Comparison of ENCODE assay signal across 9 cellular contexts in the genomic region with DNA sequence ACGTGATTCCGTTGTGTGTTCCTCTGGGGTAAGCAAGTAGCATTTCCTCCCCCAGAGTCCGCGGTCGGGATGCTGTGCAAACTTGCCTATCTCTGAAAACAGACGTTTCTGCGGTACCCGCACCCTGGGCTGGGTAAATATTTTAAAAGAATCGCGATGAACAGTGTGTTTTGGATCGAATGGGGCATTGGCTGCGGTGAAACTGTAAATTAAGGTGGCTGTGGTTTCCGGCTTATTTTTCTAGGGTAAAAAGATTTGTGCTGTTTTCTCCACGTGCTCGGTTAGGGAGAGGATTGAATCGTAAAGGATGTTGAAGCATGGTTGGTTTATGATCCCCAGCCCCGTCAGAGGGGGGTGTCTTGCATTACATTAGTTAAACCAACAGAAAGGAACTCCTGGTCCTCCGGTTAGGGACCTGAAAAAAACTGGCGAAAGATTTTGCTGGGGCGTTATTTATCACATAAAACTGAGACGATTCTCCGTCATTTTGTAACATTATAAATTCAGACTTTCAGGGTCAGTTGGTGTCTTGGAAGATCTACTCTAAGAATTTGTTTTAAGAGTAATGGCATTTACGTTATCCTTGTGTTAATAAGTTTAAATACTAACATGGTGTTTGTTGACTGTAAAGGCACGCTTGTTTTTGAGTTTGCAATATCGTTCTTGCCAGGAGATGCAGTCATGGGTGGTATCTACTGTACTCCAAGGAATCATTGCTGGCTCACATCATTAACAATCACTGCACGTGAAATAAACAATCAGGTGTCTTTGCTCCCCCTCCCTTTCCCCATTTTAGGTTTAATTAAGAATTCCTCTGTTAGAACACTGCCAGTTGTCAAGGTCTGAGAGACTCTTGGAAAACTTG. TPM values are rescaled to one million over a fixed set of nuclear protein-coding genes. Genes with fewer than 3 reads are reported as not detected.
DNase-seq lines count a peak whose midpoint lies in the region; TF ChIP-seq lines count a peak whose summit lies in the region.
"Had no signal": no experiment of that assay in that cellular context is flagged by ENCODE, and none has a peak within 500 bp of the region (broad histone marks: within the 10 kb centered on the region; RNA-seq: fewer than 3 reads in every experiment).

No MANE protein-coding gene starts in this region.

- peak overlapping the region; percentile 100 for H3K9ac ChIP-seq in Loucy (ENCODE audit: low read depth, low read length, poor library complexity, severe bottlenecking)
- no peak overlapping the region for H3K9ac ChIP-seq in neural cell (ENCODE audit: low read length)

- peaks cover 13% of the 10 kb centered on the region; the same call in 1 of the 2 replicates for H3K36me3 ChIP-seq in Loucy (ENCODE audit: insufficient read depth, low read length)
- no peaks in the 10 kb centered on the region for H3K36me3 ChIP-seq in neural cell (ENCODE audit: insufficient read depth, low read length)

- H3K4me2 ChIP-seq in Loucy (ENCODE audit: low read depth, low read length, poor library complexity, severe bottlenecking) (peak overlapping the region; percentile 92), neural cell (ENCODE audit: low read length) (no peak overlapping the region)

- TF ChIP-seq CTCF in Loucy (conservative IDR thresholded peaks at IDR 0.05; ENCODE audit: low read length) (no peak; the same call in 1 of the 2 replicates), neural cell (IDR thresholded peaks at IDR 0.05; ENCODE audit: poor library complexity, severe bottlenecking) (no peak)

- H2AFZ ChIP-seq in Loucy (ENCODE audit: low read length): no peak overlapping the region
- H2AFZ ChIP-seq in neural cell (ENCODE audit: low read depth, low read length): no peak overlapping the region

- peak; percentile 26 for DNase-seq in NCI-H345 (lab: John Stamatoyannopoulos, UW)
- no peak for DNase-seq in NCI-H345 treated with DMSO at 0.1 percent for 48 hours (lab: John Stamatoyannopoulos, UW; ENCODE audit: unreplicated experiment)
- DNase-seq in ecto neural progenitor cell (ENCODE audit: low spot score): peak; percentile 50
- no peak for DNase-seq in NCI-H128 (lab: John Stamatoyannopoulos, UW; ENCODE audit: unreplicated experiment)
- DNase-seq in effector CD8-positive, alpha-beta T cell (lab: John Stamatoyannopoulos, UW): no peak
- DNase-seq in DMS79 treated with DMSO at 0.1 percent for 48 hours (lab: John Stamatoyannopoulos, UW): no peak

- TF ChIP-seq EP300 in neural cell (conservative IDR thresholded peaks at IDR 0.05; ENCODE audit: poor library complexity, severe bottlenecking): no peak

- peaks cover 36% of the 10 kb centered on the region for H4K20me1 ChIP-seq in Loucy (ENCODE audit: insufficient read depth, low read length, poor library complexity, severe bottlenecking)
- H4K20me1 ChIP-seq in neural cell (ENCODE audit: insufficient read depth): no peaks in the 10 kb centered on the region

- H3K9me3 ChIP-seq in Loucy (ENCODE audit: insufficient read depth, low read depth, low read length) (no peaks in the 10 kb centered on the region), neural cell (ENCODE audit: low read length) (no peaks in the 10 kb centered on the region)

- H3K79me2 ChIP-seq in Loucy (ENCODE audit: insufficient read depth, low read length) (peaks cover 97% of the 10 kb centered on the region), neural cell (replicated peaks; ENCODE audit: insufficient read depth, low read length) (no peaks in the 10 kb centered on the region)

- H3F3A ChIP-seq in Loucy (ENCODE audit: low read depth) (peaks cover 17% of the 10 kb centered on the region), neural cell (ENCODE audit: insufficient read depth, low read length, poor library complexity, severe bottlenecking) (no peaks in the 10 kb centered on the region)

- H3K9me2 ChIP-seq in Loucy (replicated peaks; ENCODE audit: low read depth, low read length) (no peaks in the 10 kb centered on the region), neural cell (ENCODE audit: insufficient read depth, low read length) (no peaks in the 10 kb centered on the region)

- H3K27me3 ChIP-seq in Loucy (ENCODE audit: insufficient read depth, low read length, poor library complexity, severe bottlenecking) (peaks cover 8% of the 10 kb centered on the region), neural cell (ENCODE audit: insufficient read depth, low read depth, low read length) (peaks cover 58% of the 10 kb centered on the region)

- no peak overlapping the region for H3K27ac ChIP-seq in neural cell (ENCODE audit: low read length)
- H3K27ac ChIP-seq: C4-2B had no signal

- TF ChIP-seq RAD21 in neural cell (conservative IDR thresholded peaks at IDR 0.05): no peak

- H3K4me1 ChIP-seq in Loucy (ENCODE audit: insufficient read depth, low read length, poor library complexity, severe bottlenecking): peaks cover 44% of the 10 kb centered on the region

- H3K4me3 ChIP-seq in Loucy (ENCODE audit: low read length, poor library complexity, severe bottlenecking): peak overlapping the region; percentile 84
- peak overlapping the region; percentile 73 for H3K4me3 ChIP-seq in neural cell (ENCODE audit: low read length)

TF ChIP-seq in neural cell, 6 proteins besides CTCF, POLR2A, EP300 and RAD21:
- TF ChIP-seq MXI1 (conservative IDR thresholded peaks at IDR 0.05; ENCODE audit: poor library complexity, severe bottlenecking): no peak
- TF ChIP-seq, protein P1, sequence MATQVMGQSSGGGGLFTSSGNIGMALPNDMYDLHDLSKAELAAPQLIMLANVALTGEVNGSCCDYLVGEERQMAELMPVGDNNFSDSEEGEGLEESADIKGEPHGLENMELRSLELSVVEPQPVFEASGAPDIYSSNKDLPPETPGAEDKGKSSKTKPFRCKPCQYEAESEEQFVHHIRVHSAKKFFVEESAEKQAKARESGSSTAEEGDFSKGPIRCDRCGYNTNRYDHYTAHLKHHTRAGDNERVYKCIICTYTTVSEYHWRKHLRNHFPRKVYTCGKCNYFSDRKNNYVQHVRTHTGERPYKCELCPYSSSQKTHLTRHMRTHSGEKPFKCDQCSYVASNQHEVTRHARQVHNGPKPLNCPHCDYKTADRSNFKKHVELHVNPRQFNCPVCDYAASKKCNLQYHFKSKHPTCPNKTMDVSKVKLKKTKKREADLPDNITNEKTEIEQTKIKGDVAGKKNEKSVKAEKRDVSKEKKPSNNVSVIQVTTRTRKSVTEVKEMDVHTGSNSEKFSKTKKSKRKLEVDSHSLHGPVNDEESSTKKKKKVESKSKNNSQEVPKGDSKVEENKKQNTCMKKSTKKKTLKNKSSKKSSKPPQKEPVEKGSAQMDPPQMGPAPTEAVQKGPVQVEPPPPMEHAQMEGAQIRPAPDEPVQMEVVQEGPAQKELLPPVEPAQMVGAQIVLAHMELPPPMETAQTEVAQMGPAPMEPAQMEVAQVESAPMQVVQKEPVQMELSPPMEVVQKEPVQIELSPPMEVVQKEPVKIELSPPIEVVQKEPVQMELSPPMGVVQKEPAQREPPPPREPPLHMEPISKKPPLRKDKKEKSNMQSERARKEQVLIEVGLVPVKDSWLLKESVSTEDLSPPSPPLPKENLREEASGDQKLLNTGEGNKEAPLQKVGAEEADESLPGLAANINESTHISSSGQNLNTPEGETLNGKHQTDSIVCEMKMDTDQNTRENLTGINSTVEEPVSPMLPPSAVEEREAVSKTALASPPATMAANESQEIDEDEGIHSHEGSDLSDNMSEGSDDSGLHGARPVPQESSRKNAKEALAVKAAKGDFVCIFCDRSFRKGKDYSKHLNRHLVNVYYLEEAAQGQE (IDR thresholded peaks at IDR 0.05; ENCODE audit: borderline replicate concordance): no peak
- no peak for TF ChIP-seq SMC3 (conservative IDR thresholded peaks at IDR 0.05; ENCODE audit: poor library complexity)
- TF ChIP-seq POLR2AphosphoS5 (IDR thresholded peaks at IDR 0.05): no peak
TF ChIP-seq in neural cell: peak in this region for 0.

RNA-seq across cellular contexts. Expression of a gene that starts 1.4 kb away (rescaled TPM):
- polyA plus RNA-seq in neural cell: not detected in 2 replicates
- 0.24 TPM in 1 of 2 replicates, not detected in the other for polyA minus RNA-seq in neural cell

Comparison
In these comparisons a context has a peak if more than half of its experiments do, and no peak if none do; other contexts are left out.
1. DNase-seq: peak in NCI-H345 (single experiment) and ecto neural progenitor cell (single experiment); none in NCI-H345 treated with DMSO at 0.1 percent for 48 hours (single experiment), NCI-H128 (single experiment), effector CD8-positive, alpha-beta T cell (single experiment) and DMS79 treated with DMSO at 0.1 percent for 48 hours (single experiment).